In genomic region chr1:34060331-34060730, GRCh38 we compare ENCODE assay signal across 17 cellular contexts.
"Had no signal": no experiment of that assay in that cellular context is flagged by ENCODE, and none has a peak within 500 bp of the region (broad histone marks: within the 10 kb centered on the region; RNA-seq: fewer than 3 reads in every experiment).

No MANE protein-coding gene starts in this region.

- H3K4me3 ChIP-seq: esophagus muscularis mucosa, lung, pancreas, right lobe of liver, smooth muscle cell, testis, tibial artery had no signal

- H3K27me3 ChIP-seq: pancreas, right lobe of liver, testis had no signal

- H3K27ac ChIP-seq: esophagus muscularis mucosa, neutrophil, pancreas, right lobe of liver, testis, tibial artery had no signal

- ATAC-seq: natural killer cell; right lobe of liver; stimulated activated naive CD8-positive, alpha-beta T cell treated with anti-CD3 and anti-CD28 coated beads, Interleukin-15, amount 100 ng/mL, for 72 hours had no signal

- DNase-seq: effector memory CD4-positive, alpha-beta T cell; kidney; natural killer cell; pancreas; right lobe of liver; stimulated activated CD4-positive, alpha-beta T cell treated with anti-CD3 and anti-CD28 coated beads, Interleukin-12 subunit alpha, Interleukin-12 subunit beta, amount 100 ng/mL, for 4 hours; stimulated activated CD4-positive, alpha-beta T cell treated with anti-CD3 and anti-CD28 coated beads, Interleukin-1b, Interleukin-23, amount 100 ng/mL, for 48 hours; stimulated activated CD4-positive, alpha-beta T cell treated with anti-CD3 and anti-CD28 coated beads, Interleukin-4, amount 100 ng/mL, for 1 hour; stimulated activated CD8-positive, alpha-beta memory T cell treated with anti-CD3 and anti-CD28 coated beads, Interleukin-4, amount 100 ng/mL, for 48 hours; stimulated activated naive CD4-positive, alpha-beta T cell; stimulated activated naive CD8-positive, alpha-beta T cell treated with anti-CD3 and anti-CD28 coated beads, Interleukin-15, amount 100 ng/mL, for 72 hours; testis had no signal
